ENCODE assay signal across 15 cellular contexts in the genomic region with DNA sequence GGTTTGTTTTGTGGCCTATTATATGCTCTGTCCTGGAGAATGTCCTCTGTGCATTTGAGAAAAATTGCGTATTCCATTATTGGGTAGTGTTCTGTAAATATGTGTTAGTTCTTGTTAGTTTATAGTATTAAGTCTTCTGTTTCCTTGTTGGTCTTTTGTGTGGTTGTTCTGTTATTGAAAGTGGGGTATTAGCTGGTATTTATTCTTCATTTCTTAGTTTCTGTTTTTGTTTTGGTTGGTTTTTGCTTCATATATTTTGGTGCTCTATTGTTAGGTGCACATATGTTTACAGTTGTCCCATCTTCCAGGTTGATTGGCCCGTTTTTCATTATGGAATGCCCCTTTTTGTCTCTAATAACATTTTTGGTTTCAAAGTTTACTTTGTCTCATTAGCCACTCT.
DNase-seq lines count a peak whose midpoint lies in the region; ATAC-seq, FAIRE-seq and TF ChIP-seq lines count a peak whose summit lies in the region.
"Had no signal": no experiment of that assay in that cellular context is flagged by ENCODE, and none has a peak within 500 bp of the region (broad histone marks: within the 10 kb centered on the region; RNA-seq: fewer than 3 reads in every experiment).

No MANE protein-coding gene starts in this region.

- H3K27me3 ChIP-seq in GM12878 (replicated peaks in 1 of 2; ENCODE audit: control insufficient read depth in 2 of 2, insufficient read depth in 2 of 2, low read length in 1 of 2) = no peaks in the 10 kb centered on the region

- H3K9ac ChIP-seq in GM12878 (ENCODE audit: control insufficient read depth, insufficient read depth, low read length) (no peak overlapping the region), kidney (ENCODE audit: low read length in 2 of 2) (no peak overlapping the region)

- H3K9me3 ChIP-seq in GM12878 (replicated peaks; ENCODE audit: control insufficient read depth, insufficient read depth, low read length) (peaks cover 1% of the 10 kb centered on the region; the same call in 1 of the 3 replicates), kidney (ENCODE audit: control insufficient read depth in 1 of 2, low read length in 2 of 2) (peaks cover 0 to 5% of the 10 kb centered on the region in 2 donors)

- H3K36me3 ChIP-seq in GM12878 (ENCODE audit: control insufficient read depth in 2 of 2, insufficient read depth in 2 of 2, low read length in 1 of 2) = no peaks in the 10 kb centered on the region; a peak in 1 of 4 replicates
- no peaks in the 10 kb centered on the region for H3K36me3 ChIP-seq in kidney (ENCODE audit: control insufficient read depth in 1 of 2, insufficient read depth in 2 of 2, low read length in 2 of 2)

- H4K20me1 ChIP-seq in GM12878 (ENCODE audit: control insufficient read depth, insufficient read depth) = no peaks in the 10 kb centered on the region

- in situ Hi-C loops in GM12878 (cut with MboI) = no loop called here

- H2AFZ ChIP-seq in GM12878 (ENCODE audit: control insufficient read depth, low read depth, low read length) = no peak overlapping the region

- ATAC-seq in GM21390 (IDR thresholded peaks at IDR 0.05; ENCODE audit: unreplicated experiment) (peak; percentile 71), HG03280 (IDR thresholded peaks at IDR 0.05; ENCODE audit: unreplicated experiment) (peak; percentile 60), GM12878 (peak; percentile 68)
- ATAC-seq: HCT116 had no signal

- no peaks in the 10 kb centered on the region for H3K4me1 ChIP-seq in GM12878 (ENCODE audit: control insufficient read depth, insufficient read depth, low read length)
- peaks cover 0 to under 1% of the 10 kb centered on the region in 2 donors for H3K4me1 ChIP-seq in kidney (ENCODE audit: control insufficient read depth in 1 of 2, insufficient read depth in 1 of 2, low read depth in 1 of 2, low read length in 2 of 2)

- peaks cover 9% of the 10 kb centered on the region for H3K79me2 ChIP-seq in GM12878 (ENCODE audit: control insufficient read depth, insufficient read depth, low read length)

- TF ChIP-seq POLR2A in GM12892 (IDR thresholded peaks at IDR 0.05; ENCODE audit: low read depth, low read length) (no peak), GM12878 (IDR thresholded peaks at IDR 0.05; ENCODE audit: low read depth, low read length) (no peak)

- H3K27ac ChIP-seq in GM12878 (ENCODE audit: control insufficient read depth, insufficient read depth) = no peak overlapping the region
- H3K27ac ChIP-seq in kidney (ENCODE audit: low read depth in 2 of 2, low read length in 2 of 2) = no peak overlapping the region

- no peak for TF ChIP-seq EP300 in GM12878 (IDR thresholded peaks at IDR 0.05; ENCODE audit: borderline replicate concordance in 1 of 2, control insufficient read depth in 1 of 2, low read depth in 2 of 2, low read length in 2 of 2)

- RAD21 ChIA-PET in GM12878 (lab: Charles Lee; ENCODE audit: unreplicated experiment) = no interaction called here

- TF ChIP-seq CTCF in GM12878 (IDR thresholded peaks at IDR 0.05 in 2 of 3, conservative IDR thresholded peaks at IDR 0.05 in 1 of 3; ENCODE audit: control insufficient read depth in 2 of 3, extremely low read depth in 1 of 3, insufficient read depth in 1 of 3, low read depth in 3 of 3, low read length in 3 of 3) = no peak
- TF ChIP-seq CTCF in kidney (IDR thresholded peaks at IDR 0.05; ENCODE audit: borderline replicate concordance, extremely low read depth, insufficient read depth) = no peak

- POLR2A ChIA-PET in GM12878 (lab: Charles Lee) = no interaction called here

- intact Hi-C loops in GM12878 (cut with micrococcal nuclease; ENCODE audit: unreplicated experiment) = no loop called here
- intact Hi-C loops in kidney (cut with DNase I) = no loop called here

- 92% methylated on average over 2 of the region's 2 CpGs for WGBS in GM12878 (ENCODE audit: insufficient coverage, insufficient replicate concordance, low lambda C conversion rate, missing lambda C conversion rate)

- FAIRE-seq in GM12892 (lab: Jason Lieb, UNC) (peak; percentile 44), GM12878 (lab: Jason Lieb, UNC) (no peak), kidney (lab: Jason Lieb, UNC) (no peak)
- FAIRE-seq: H1 had no signal

- no TSS peak for BruUV-seq in GM12878 (replicated peaks; lab: Mats Ljungman, UMichigan)

- SMC1A ChIA-PET in GM12878 (lab: Charles Lee; ENCODE audit: uncharacterized antibody, unreplicated experiment) = interaction anchor here (0.8 to 1.6 kb wide), 6 partner anchors 9 to 129 kb away, joined by 3 to 7 read pairs (median 4); a partner anchor contains a TSS

- no peak for DNase-seq in GM12892 (ENCODE audit: insufficient read length)
- DNase-seq in GM12878 (ENCODE audit: low read depth, low spot score) = no peak
- no peak for DNase-seq in kidney
- no peak for DNase-seq in SW480 (ENCODE audit: low spot score)
- DNase-seq in NCI-H1694 treated with DMSO at 0.1 percent for 48 hours (lab: John Stamatoyannopoulos, UW) = no peak
- no peak for DNase-seq in H4 (ENCODE audit: low spot score)
- DNase-seq: ACHN; C1 segment of cervical spinal cord; CD4-positive, alpha-beta T cell; DMS79; KBM-7 had no signal

- H3K4me3 ChIP-seq in GM12878 (no peak overlapping the region), kidney (ENCODE audit: low read length in 2 of 2) (no peak overlapping the region)

- CTCF ChIA-PET in GM12878 (lab: Yijun Ruan, JAX) = interaction anchor here (0.6 to 2.0 kb wide), 4 partner anchors 15 to 190 kb away, joined by 3 to 5 read pairs (median 4); no protein-coding TSS in a partner anchor

- TF ChIP-seq RAD21 in GM12878 (IDR thresholded peaks at IDR 0.05; ENCODE audit: insufficient read depth, low read depth, low read length) = no peak

- no peak overlapping the region for H3K4me2 ChIP-seq in GM12878 (ENCODE audit: control insufficient read depth, insufficient read depth)

TF ChIP-seq in GM12878, 131 proteins besides CTCF, POLR2A, EP300 and RAD21 (continues in another document):
- TF ChIP-seq, protein P1, sequence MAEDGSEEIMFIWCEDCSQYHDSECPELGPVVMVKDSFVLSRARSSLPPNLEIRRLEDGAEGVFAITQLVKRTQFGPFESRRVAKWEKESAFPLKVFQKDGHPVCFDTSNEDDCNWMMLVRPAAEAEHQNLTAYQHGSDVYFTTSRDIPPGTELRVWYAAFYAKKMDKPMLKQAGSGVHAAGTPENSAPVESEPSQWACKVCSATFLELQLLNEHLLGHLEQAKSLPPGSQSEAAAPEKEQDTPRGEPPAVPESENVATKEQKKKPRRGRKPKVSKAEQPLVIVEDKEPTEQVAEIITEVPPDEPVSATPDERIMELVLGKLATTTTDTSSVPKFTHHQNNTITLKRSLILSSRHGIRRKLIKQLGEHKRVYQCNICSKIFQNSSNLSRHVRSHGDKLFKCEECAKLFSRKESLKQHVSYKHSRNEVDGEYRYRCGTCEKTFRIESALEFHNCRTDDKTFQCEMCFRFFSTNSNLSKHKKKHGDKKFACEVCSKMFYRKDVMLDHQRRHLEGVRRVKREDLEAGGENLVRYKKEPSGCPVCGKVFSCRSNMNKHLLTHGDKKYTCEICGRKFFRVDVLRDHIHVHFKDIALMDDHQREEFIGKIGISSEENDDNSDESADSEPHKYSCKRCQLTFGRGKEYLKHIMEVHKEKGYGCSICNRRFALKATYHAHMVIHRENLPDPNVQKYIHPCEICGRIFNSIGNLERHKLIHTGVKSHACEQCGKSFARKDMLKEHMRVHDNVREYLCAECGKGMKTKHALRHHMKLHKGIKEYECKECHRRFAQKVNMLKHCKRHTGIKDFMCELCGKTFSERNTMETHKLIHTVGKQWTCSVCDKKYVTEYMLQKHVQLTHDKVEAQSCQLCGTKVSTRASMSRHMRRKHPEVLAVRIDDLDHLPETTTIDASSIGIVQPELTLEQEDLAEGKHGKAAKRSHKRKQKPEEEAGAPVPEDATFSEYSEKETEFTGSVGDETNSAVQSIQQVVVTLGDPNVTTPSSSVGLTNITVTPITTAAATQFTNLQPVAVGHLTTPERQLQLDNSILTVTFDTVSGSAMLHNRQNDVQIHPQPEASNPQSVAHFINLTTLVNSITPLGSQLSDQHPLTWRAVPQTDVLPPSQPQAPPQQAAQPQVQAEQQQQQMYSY (CRISPR knock-in tag; IDR thresholded peaks at IDR 0.05) = no peak
- TF ChIP-seq NFYA (IDR thresholded peaks at IDR 0.05; ENCODE audit: borderline replicate concordance, low read depth, low read length) = no peak
- no peak for TF ChIP-seq SMC3 (IDR thresholded peaks at IDR 0.05; ENCODE audit: borderline replicate concordance, low read length)
- TF ChIP-seq NR2F1 (conservative IDR thresholded peaks at IDR 0.05) = no peak
- TF ChIP-seq NR2C1 (IDR thresholded peaks at IDR 0.05) = no peak
- TF ChIP-seq ZNF384 (IDR thresholded peaks at IDR 0.05; ENCODE audit: borderline replicate concordance, low read depth, low read length) = no peak
- TF ChIP-seq PAX5 (IDR thresholded peaks at IDR 0.05; ENCODE audit: borderline replicate concordance, low read depth, low read length) = no peak
- no peak for TF ChIP-seq JUND (IDR thresholded peaks at IDR 0.05; ENCODE audit: low read depth, low read length)
- no peak for TF ChIP-seq CREM (IDR thresholded peaks at IDR 0.05; ENCODE audit: low read depth)
- no peak for TF ChIP-seq HDGF (IDR thresholded peaks at IDR 0.05)
- TF ChIP-seq ASH2L (IDR thresholded peaks at IDR 0.05; ENCODE audit: borderline replicate concordance, low read depth) = no peak
- TF ChIP-seq, protein P2, sequence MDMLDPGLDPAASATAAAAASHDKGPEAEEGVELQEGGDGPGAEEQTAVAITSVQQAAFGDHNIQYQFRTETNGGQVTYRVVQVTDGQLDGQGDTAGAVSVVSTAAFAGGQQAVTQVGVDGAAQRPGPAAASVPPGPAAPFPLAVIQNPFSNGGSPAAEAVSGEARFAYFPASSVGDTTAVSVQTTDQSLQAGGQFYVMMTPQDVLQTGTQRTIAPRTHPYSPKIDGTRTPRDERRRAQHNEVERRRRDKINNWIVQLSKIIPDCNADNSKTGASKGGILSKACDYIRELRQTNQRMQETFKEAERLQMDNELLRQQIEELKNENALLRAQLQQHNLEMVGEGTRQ (IDR thresholded peaks at IDR 0.05; ENCODE audit: borderline replicate concordance, low read depth, low read length) = no peak
- TF ChIP-seq TBL1XR1 (IDR thresholded peaks at IDR 0.05; ENCODE audit: low read depth, low read length) = no peak
- no peak for TF ChIP-seq YY1 (IDR thresholded peaks at IDR 0.05; ENCODE audit: low read depth, low read length)
- TF ChIP-seq, protein P3, sequence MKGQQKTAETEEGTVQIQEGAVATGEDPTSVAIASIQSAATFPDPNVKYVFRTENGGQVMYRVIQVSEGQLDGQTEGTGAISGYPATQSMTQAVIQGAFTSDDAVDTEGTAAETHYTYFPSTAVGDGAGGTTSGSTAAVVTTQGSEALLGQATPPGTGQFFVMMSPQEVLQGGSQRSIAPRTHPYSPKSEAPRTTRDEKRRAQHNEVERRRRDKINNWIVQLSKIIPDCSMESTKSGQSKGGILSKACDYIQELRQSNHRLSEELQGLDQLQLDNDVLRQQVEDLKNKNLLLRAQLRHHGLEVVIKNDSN (IDR thresholded peaks at IDR 0.05; ENCODE audit: borderline replicate concordance, extremely low read length, insufficient read depth, low read depth, low read length) = no peak
- no peak for TF ChIP-seq RFX5 (IDR thresholded peaks at IDR 0.05; ENCODE audit: low read depth, low read length)
- no peak for TF ChIP-seq SUPT20H (IDR thresholded peaks at IDR 0.05; ENCODE audit: borderline replicate concordance, control insufficient read depth, low read depth, low read length)
